ENCODE assay signal across 15 cellular contexts in the genomic region with DNA sequence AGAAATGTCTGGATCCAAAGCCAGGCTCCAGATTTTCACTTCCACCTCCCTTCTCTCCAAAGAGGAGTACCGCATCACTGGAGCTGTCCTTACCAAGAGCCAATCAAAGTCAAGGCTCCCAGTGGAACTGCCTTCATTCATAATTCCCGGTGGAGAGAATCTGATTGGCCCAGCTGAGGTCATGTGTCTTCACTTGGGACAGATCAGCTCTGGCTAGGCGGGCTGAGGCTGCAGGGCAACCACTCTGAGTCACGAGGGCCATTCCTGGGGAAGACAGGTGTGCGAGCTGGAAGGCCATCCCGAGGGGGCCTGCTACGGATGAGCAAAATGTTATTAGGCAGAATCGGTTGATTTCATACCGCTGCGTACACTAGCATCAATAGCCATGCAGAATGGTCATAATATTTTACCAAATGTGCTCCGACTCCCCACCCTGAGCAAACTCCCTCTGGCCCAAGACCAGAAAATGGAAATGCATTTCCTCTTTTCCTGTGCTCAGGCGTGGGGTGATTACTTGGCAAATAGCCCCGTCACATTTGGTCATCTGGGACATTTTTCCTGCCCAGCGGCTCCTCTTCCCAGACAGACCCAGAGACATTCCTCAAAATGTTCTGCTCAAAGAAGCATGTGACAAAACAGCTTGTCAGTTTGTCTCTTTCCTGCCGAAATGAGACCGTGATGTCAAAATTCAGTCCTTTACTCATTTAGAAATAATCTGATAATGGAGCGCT.
DNase-seq lines count a peak whose midpoint lies in the region; ATAC-seq, FAIRE-seq and TF ChIP-seq lines count a peak whose summit lies in the region.
"Had no signal": no experiment of that assay in that cellular context is flagged by ENCODE, and none has a peak within 500 bp of the region (broad histone marks: within the 10 kb centered on the region; RNA-seq: fewer than 3 reads in every experiment).

No MANE protein-coding gene starts in this region.

- no peak for TF ChIP-seq CTCF in K562 (IDR thresholded peaks at IDR 0.05 in 2 of 3, conservative IDR thresholded peaks at IDR 0.05 in 1 of 3; ENCODE audit: insufficient read depth in 2 of 3, low read depth in 1 of 3, low read length in 3 of 3)

- no peak for TF ChIP-seq POLR2A in K562 (conservative IDR thresholded peaks at IDR 0.05)

- no peaks in the 10 kb centered on the region for H3K9me3 Mint-ChIP-seq in naive thymus-derived CD8-positive, alpha-beta T cell
- H3K9me3 Mint-ChIP-seq: activated naive CD4-positive, alpha-beta T cell treated with anti-CD3 and anti-CD28 coated beads, Interleukin-2, amount 50 U/mL, for 24 hours; CD8-positive, alpha-beta T cell had no signal

- no peaks in the 10 kb centered on the region for H3K4me1 ChIP-seq in K562 (replicated peaks in 1 of 2; ENCODE audit: control insufficient read depth in 2 of 2, insufficient read depth in 2 of 2, low read length in 2 of 2)
- H3K4me1 ChIP-seq: left lung had no signal

- H3K4me1 Mint-ChIP-seq in naive thymus-derived CD8-positive, alpha-beta T cell, result no peaks in the 10 kb centered on the region
- H3K4me1 Mint-ChIP-seq: activated naive CD4-positive, alpha-beta T cell treated with anti-CD3 and anti-CD28 coated beads, Interleukin-2, amount 50 U/mL, for 24 hours had no signal

- H3K9me1 ChIP-seq in K562 (ENCODE audit: control insufficient read depth, insufficient read depth, low read length), result no peaks in the 10 kb centered on the region

- no peak overlapping the region for H3K9ac ChIP-seq in K562 (ENCODE audit: insufficient read depth in 1 of 2, low read depth in 2 of 2, low read length in 2 of 2)

- H3K27me3 Mint-ChIP-seq in naive thymus-derived CD8-positive, alpha-beta T cell, result peaks cover 31 to 75% (median 39%) of the 10 kb centered on the region in 5 donors

- H4K20me1 ChIP-seq in K562 (replicated peaks; ENCODE audit: control insufficient read depth, insufficient read depth, low read length), result no peaks in the 10 kb centered on the region

- no peaks in the 10 kb centered on the region for H3K79me2 ChIP-seq in K562 (ENCODE audit: control insufficient read depth, insufficient read depth, low read length)

- no peak for TF ChIP-seq EP300 in K562 (IDR thresholded peaks at IDR 0.05; ENCODE audit: low read length)

- H3K4me3 ChIP-seq in K562, result no peak overlapping the region
- H3K4me3 ChIP-seq: left lung had no signal

- CTCF ChIA-PET in K562 (lab: Yijun Ruan, JAX; ENCODE audit: low intra/inter-chr PET ratio), result no interaction called here

- no peak for TF ChIP-seq RAD21 in K562 (CRISPR knock-in tag; conservative IDR thresholded peaks at IDR 0.05 in 1 of 2, IDR thresholded peaks at IDR 0.05 in 1 of 2)

- ATAC-seq in K562, result no peak
- ATAC-seq in HG03565 (IDR thresholded peaks at IDR 0.05; ENCODE audit: unreplicated experiment), result no peak
- ATAC-seq in naive thymus-derived CD8-positive, alpha-beta T cell, result no peak
- ATAC-seq: CD8-positive, alpha-beta T cell; left lung; stimulated activated naive CD8-positive, alpha-beta T cell treated with anti-CD3 and anti-CD28 coated beads, Interleukin-15, Interleukin-2, amounts not matched to agents 100 U/mL and 50 U/mL, for 24 hours had no signal

- peaks cover 0 to 2% (median 0%) of the 10 kb centered on the region in 3 donors for H3K36me3 Mint-ChIP-seq in naive thymus-derived CD8-positive, alpha-beta T cell
- H3K36me3 Mint-ChIP-seq: activated naive CD4-positive, alpha-beta T cell treated with anti-CD3 and anti-CD28 coated beads, Interleukin-2, amount 50 U/mL, for 24 hours; CD8-positive, alpha-beta T cell had no signal

- H3K27ac Mint-ChIP-seq in naive thymus-derived CD8-positive, alpha-beta T cell, result no peak overlapping the region
- H3K27ac Mint-ChIP-seq: activated naive CD4-positive, alpha-beta T cell treated with anti-CD3 and anti-CD28 coated beads, Interleukin-2, amount 50 U/mL, for 24 hours; CD8-positive, alpha-beta T cell had no signal

- no TSS peak for BruUV-seq in K562 (replicated peaks; lab: Mats Ljungman, UMichigan)

- in situ Hi-C loops in K562 (cut with MboI), result no loop called here

- H3K27me3 ChIP-seq in K562 (ENCODE audit: control insufficient read depth in 2 of 2, insufficient read depth in 2 of 2, low read length in 2 of 2), result peaks cover 3 to 4% of the 10 kb centered on the region in 2 experiments; a peak in 2 of 5 replicates

- no peak overlapping the region for H2AFZ ChIP-seq in K562 (ENCODE audit: low read depth, low read length)

- no peak overlapping the region for H3K4me3 Mint-ChIP-seq in naive thymus-derived CD8-positive, alpha-beta T cell
- H3K4me3 Mint-ChIP-seq: activated naive CD4-positive, alpha-beta T cell treated with anti-CD3 and anti-CD28 coated beads, Interleukin-2, amount 50 U/mL, for 24 hours; CD8-positive, alpha-beta T cell had no signal

- no peak for FAIRE-seq in K562 (lab: Jason Lieb, UNC)

- intact Hi-C loops in K562 (cut with micrococcal nuclease), result no loop called here

- H3K27ac ChIP-seq in K562 (ENCODE audit: extremely low read depth, low read depth, low read length), result no peak overlapping the region
- H3K27ac ChIP-seq: left lung had no signal

- POLR2A ChIA-PET in K562 (lab: Yijun Ruan, JAX), result interaction anchor here (1.2 kb wide), 1 partner anchor 33 kb away, joined by 3 read pairs; no protein-coding TSS in a partner anchor
- POLR2A ChIA-PET in naive thymus-derived CD8-positive, alpha-beta T cell (lab: Charles Lee), result no interaction called here

- no peaks in the 10 kb centered on the region for H3K36me3 ChIP-seq in K562 (ENCODE audit: control insufficient read depth, insufficient read depth, low read length)
- H3K36me3 ChIP-seq: left lung had no signal

- no peak overlapping the region for H3K4me2 ChIP-seq in K562 (ENCODE audit: insufficient read depth, low read length)

- WGBS in K562 (ENCODE audit: insufficient coverage, low coverage, missing lambda C conversion rate), result 2% methylated on average over 12 of the region's 17 CpGs

- DNase-seq in NCI-H2171 treated with DMSO at 0.1 percent for 48 hours (lab: John Stamatoyannopoulos, UW), result peak; percentile 22
- DNase-seq in NCI-H2171 (lab: John Stamatoyannopoulos, UW), result no peak
- DNase-seq in M059J (ENCODE audit: low read depth), result peak; percentile 6
- DNase-seq in K562 (ENCODE audit: extremely low read depth in 1 of 4, low spot score in 3 of 4), result peak; percentile 5 to 26 (median 15)
- DNase-seq in lung microvascular endothelial cell (ENCODE audit: low read depth in 2 of 2), result peak; percentile 24 to 43
- DNase-seq in NCI-H2107 (lab: John Stamatoyannopoulos, UW), result no peak
- no peak for DNase-seq in naive thymus-derived CD8-positive, alpha-beta T cell
- DNase-seq: CD8-positive, alpha-beta T cell; left lung; NCI-H1417 treated with DMSO at 0.1 percent for 48 hours; RPMI8226; stimulated activated CD4-positive, alpha-beta T cell treated with anti-CD3 and anti-CD28 coated beads, Interleukin-12 subunit alpha, Interleukin-12 subunit beta, amount 100 ng/mL, for 4 hours; stimulated activated naive CD8-positive, alpha-beta T cell treated with anti-CD3 and anti-CD28 coated beads, Interleukin-15, Interleukin-2, amounts not matched to agents 100 U/mL and 50 U/mL, for 24 hours had no signal

- no peaks in the 10 kb centered on the region for H3K9me3 ChIP-seq in K562 (replicated peaks; ENCODE audit: control insufficient read depth, insufficient read depth, low read depth, low read length)
- H3K9me3 ChIP-seq: left lung had no signal

TF ChIP-seq in K562, 482 proteins besides CTCF, POLR2A, EP300 and RAD21:
- TF ChIP-seq, protein P1, sequence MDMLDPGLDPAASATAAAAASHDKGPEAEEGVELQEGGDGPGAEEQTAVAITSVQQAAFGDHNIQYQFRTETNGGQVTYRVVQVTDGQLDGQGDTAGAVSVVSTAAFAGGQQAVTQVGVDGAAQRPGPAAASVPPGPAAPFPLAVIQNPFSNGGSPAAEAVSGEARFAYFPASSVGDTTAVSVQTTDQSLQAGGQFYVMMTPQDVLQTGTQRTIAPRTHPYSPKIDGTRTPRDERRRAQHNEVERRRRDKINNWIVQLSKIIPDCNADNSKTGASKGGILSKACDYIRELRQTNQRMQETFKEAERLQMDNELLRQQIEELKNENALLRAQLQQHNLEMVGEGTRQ (CRISPR knock-in tag; IDR thresholded peaks at IDR 0.05), result 0 out of 2 replicates have a peak, but pooled peaks have one; percentile 3
- TF ChIP-seq HNRNPUL1 (IDR thresholded peaks at IDR 0.05; ENCODE audit: low read length) (no peak), ZMIZ1 (IDR thresholded peaks at IDR 0.05; ENCODE audit: low read depth in 2 of 2, low read length in 2 of 2) (no peak)

Comparison
In these comparisons a context has a peak if more than half of its experiments do, and no peak if none do; other contexts are left out.
1. DNase-seq: peak in NCI-H2171 treated with DMSO at 0.1 percent for 48 hours (single experiment), M059J (single experiment), K562 (4 of 4) and lung microvascular endothelial cell (2 of 2); none in NCI-H2171 (single experiment), NCI-H2107 (single experiment) and naive thymus-derived CD8-positive, alpha-beta T cell (0 of 10).